Comparison of ENCODE assay signal across 8 cellular contexts in the genomic region with DNA sequence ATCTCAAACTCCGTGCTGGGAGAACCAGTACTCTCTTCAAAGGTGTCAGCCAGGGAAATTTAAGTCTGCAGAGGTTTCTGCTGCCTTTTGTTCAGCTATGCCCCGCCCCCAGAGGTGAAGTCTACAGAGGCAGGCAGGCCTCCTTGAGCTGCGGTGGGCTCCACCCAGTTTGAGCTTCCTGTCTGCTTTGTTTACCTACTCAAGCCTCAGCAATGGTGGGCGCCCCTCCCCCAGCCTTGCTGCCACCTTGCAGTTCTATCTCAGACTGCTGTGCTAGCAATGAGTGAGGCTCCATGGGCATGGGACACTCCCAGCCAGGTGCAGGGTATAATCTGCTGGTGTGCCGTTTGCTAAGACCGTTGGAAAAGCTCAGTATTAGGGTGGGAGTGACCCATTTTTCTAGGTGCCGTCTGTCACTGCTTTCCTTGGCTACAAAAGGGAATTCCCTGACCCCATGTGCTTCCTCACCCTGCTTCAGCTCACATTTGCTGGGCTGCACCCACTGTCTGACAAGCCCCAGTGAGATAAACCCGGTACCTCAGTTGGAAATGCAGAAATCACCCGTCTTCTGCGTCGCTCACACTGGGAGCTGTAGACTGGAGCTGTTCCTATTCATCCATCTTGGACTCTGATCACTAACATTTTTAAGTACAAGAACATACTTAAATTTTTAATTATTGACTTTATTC.
A peak's percentile ranks its signal among the peaks of the same experiment; 100 is the strongest.
DNase-seq lines count a peak whose midpoint lies in the region; ATAC-seq and TF ChIP-seq lines count a peak whose summit lies in the region.
"Not testable (repeated sequence)": the region's sequence is repeated elsewhere in the genome, so short reads cannot be mapped to it uniquely, and the experiment has no call there.

No MANE protein-coding gene starts in this region.

- H3K4ac ChIP-seq in mesendoderm (ENCODE audit: low read depth, low read length): not testable (repeated sequence)

- intact Hi-C loops in transverse colon (cut with DNase I; ENCODE audit: low total_unique reads): not testable (repeated sequence)

- not testable (repeated sequence) for H3K23ac ChIP-seq in mesendoderm (ENCODE audit: low read length)

- in situ Hi-C loops in transverse colon (cut with MboI; ENCODE audit: low pct_ligation_motif_present in 1 of 4, low pct_unique_long_range_greater_than_20kb in 1 of 4, low sequenced_read_pairs in 3 of 4): not testable (repeated sequence)

- not testable (repeated sequence) for H3K36me3 Mint-ChIP-seq in IgD-negative memory B cell; T-helper 17 cell (ENCODE audit: low read depth)
- peaks cover 14% of the 10 kb centered on the region for H3K36me3 Mint-ChIP-seq in activated CD4-positive, alpha-beta memory T cell treated with anti-CD3 and anti-CD28 coated beads, Interleukin-2, amount 10 ng/mL, durations not matched to agents 7 days and 5 days (ENCODE audit: low read depth)

- H2AK5ac ChIP-seq in mesendoderm (ENCODE audit: low read length): not testable (repeated sequence)

- H3K4me1 Mint-ChIP-seq in IgD-negative memory B cell: peaks cover 13 to 20% (median 16%) of the 10 kb centered on the region in 3 donors
- H3K4me1 Mint-ChIP-seq in T-helper 17 cell: not testable (repeated sequence)
- peaks cover 17% of the 10 kb centered on the region for H3K4me1 Mint-ChIP-seq in activated CD4-positive, alpha-beta memory T cell treated with anti-CD3 and anti-CD28 coated beads, Interleukin-2, amount 10 ng/mL, durations not matched to agents 7 days and 5 days

- not testable (repeated sequence) for H3K4me1 ChIP-seq in mesendoderm (ENCODE audit: control insufficient read depth, low read depth, low read length); transverse colon

- not testable (repeated sequence) for H2BK5ac ChIP-seq in mesendoderm (ENCODE audit: low read length)

- not testable (repeated sequence) for H3K36me3 ChIP-seq in mesendoderm (ENCODE audit: control insufficient read depth, insufficient read depth, low read length); transverse colon

- not testable (repeated sequence) for H4K5ac ChIP-seq in mesendoderm (ENCODE audit: low read length)

- not testable (repeated sequence) for TF ChIP-seq CTCF in transverse colon (IDR thresholded peaks at IDR 0.05)

- H2BK15ac ChIP-seq in mesendoderm (replicated peaks; ENCODE audit: low read depth): not testable (repeated sequence)

- not testable (repeated sequence) for H3K79me2 ChIP-seq in mesendoderm (ENCODE audit: control insufficient read depth, insufficient read depth, low read length)

- not testable (repeated sequence) for TF ChIP-seq EP300 in transverse colon (IDR thresholded peaks at IDR 0.05; ENCODE audit: low read depth)

- not testable (repeated sequence) for H3K9ac ChIP-seq in mesendoderm (ENCODE audit: low read length)

- H3K18ac ChIP-seq in mesendoderm (ENCODE audit: low read length): not testable (repeated sequence)

- ATAC-seq in T-helper 17 cell: peak; percentile 50

- not testable (repeated sequence) for H2BK120ac ChIP-seq in mesendoderm (ENCODE audit: low read depth, low read length)

- H3K27ac Mint-ChIP-seq in IgD-negative memory B cell: not testable (repeated sequence)
- peak overlapping the region; percentile 57 for H3K27ac Mint-ChIP-seq in T-helper 17 cell
- peak overlapping the region; percentile 55 for H3K27ac Mint-ChIP-seq in activated CD4-positive, alpha-beta memory T cell treated with anti-CD3 and anti-CD28 coated beads, Interleukin-2, amount 10 ng/mL, durations not matched to agents 7 days and 5 days

- not testable (repeated sequence) for H3K27me3 ChIP-seq in mesendoderm (ENCODE audit: insufficient read depth, low read length, poor library complexity); transverse colon

- POLR2A ChIA-PET in activated CD4-positive, alpha-beta memory T cell treated with anti-CD3 and anti-CD28 coated beads, Interleukin-2, amount 10 ng/mL, durations not matched to agents 7 days and 5 days (lab: Charles Lee): not testable (repeated sequence)

- DNase-seq in COLO668 (lab: John Stamatoyannopoulos, UW; ENCODE audit: unreplicated experiment) (peak; percentile 38), NCI-H69 (lab: John Stamatoyannopoulos, UW) (peak; percentile 36), T-helper 17 cell (peak in 1 of 3 donors; percentile 4), mesendoderm (peak; percentile 44), transverse colon (peak; percentile 12)
- DNase-seq in activated CD4-positive, alpha-beta memory T cell treated with anti-CD3 and anti-CD28 coated beads, Interleukin-2, amount 10 ng/mL, durations not matched to agents 7 days and 5 days: peak; percentile 72
- DNase-seq in central memory CD4-positive, alpha-beta T cell: peak; percentile 43

- H3K27me3 Mint-ChIP-seq in IgD-negative memory B cell; T-helper 17 cell; activated CD4-positive, alpha-beta memory T cell treated with anti-CD3 and anti-CD28 coated beads, Interleukin-2, amount 10 ng/mL, durations not matched to agents 7 days and 5 days: not testable (repeated sequence)

- TF ChIP-seq POLR2A in transverse colon (IDR thresholded peaks at IDR 0.05): not testable (repeated sequence)

- H3K27ac ChIP-seq in mesendoderm (ENCODE audit: low read depth, low read length); transverse colon: not testable (repeated sequence)

- H3K4me3 Mint-ChIP-seq in IgD-negative memory B cell (peak overlapping the region in 3 of 4 donors; percentile 34 to 81 (median 65)), T-helper 17 cell (peak overlapping the region; percentile 45)
- not testable (repeated sequence) for H3K4me3 Mint-ChIP-seq in activated CD4-positive, alpha-beta memory T cell treated with anti-CD3 and anti-CD28 coated beads, Interleukin-2, amount 10 ng/mL, durations not matched to agents 7 days and 5 days

- CTCF ChIA-PET in activated CD4-positive, alpha-beta memory T cell treated with anti-CD3 and anti-CD28 coated beads, Interleukin-2, amount 10 ng/mL, durations not matched to agents 7 days and 5 days (lab: Charles Lee): not testable (repeated sequence)

- H3K4me2 ChIP-seq in mesendoderm (ENCODE audit: low read length): not testable (repeated sequence)

- peaks cover 4 to 17% (median 11%) of the 10 kb centered on the region in 3 donors for H3K9me3 Mint-ChIP-seq in IgD-negative memory B cell
- peaks cover 12% of the 10 kb centered on the region for H3K9me3 Mint-ChIP-seq in activated CD4-positive, alpha-beta memory T cell treated with anti-CD3 and anti-CD28 coated beads, Interleukin-2, amount 10 ng/mL, durations not matched to agents 7 days and 5 days

- H4K8ac ChIP-seq in mesendoderm (ENCODE audit: low read depth, low read length): not testable (repeated sequence)

- not testable (repeated sequence) for H3K9me3 ChIP-seq in T-helper 17 cell (ENCODE audit: control insufficient read depth, low read length, poor library complexity, severe bottlenecking); transverse colon

- not testable (repeated sequence) for H3K79me1 ChIP-seq in mesendoderm (ENCODE audit: low read length)

- no CpG with 5 or more reads among the region's 11 CpGs for WGBS in mesendoderm (ENCODE audit: extremely low coverage, insufficient coverage, low lambda C conversion rate)
- 60 to 100% methylated on average over 4 to 11 of the region's 11 CpGs for WGBS in transverse colon (ENCODE audit: low coverage in 1 of 2), 2 donors

- H3K56ac ChIP-seq in mesendoderm (ENCODE audit: low read length): not testable (repeated sequence)

- H3K4me3 ChIP-seq in mesendoderm (ENCODE audit: low read length); transverse colon: not testable (repeated sequence)
